8 cellular contexts compared by ENCODE assay signal in the genomic region with DNA sequence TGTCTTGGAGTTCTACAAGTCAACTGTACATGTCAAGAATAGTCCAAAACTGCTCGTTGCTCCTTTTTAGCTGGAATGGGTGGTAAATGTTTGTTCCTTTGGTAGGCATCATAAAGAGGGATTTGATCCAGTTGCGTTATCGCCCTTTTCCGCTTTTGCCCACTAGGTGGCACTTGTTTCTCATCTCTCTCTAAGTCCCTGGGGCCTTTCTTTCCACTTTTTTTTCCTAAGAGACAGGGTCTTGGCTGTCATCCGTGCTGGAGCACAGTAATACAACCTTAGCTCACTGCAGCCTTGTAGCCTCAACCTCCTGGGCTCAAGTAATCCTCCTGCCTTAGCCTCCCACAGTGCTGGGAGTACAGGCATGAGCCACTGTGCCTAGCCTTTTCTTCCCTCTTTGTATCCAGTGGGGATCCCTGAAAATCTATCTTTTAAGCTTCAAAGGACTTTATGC. TPM values are rescaled to one million over a fixed set of nuclear protein-coding genes. Genes with fewer than 3 reads are reported as not detected.
DNase-seq lines count a peak whose midpoint lies in the region; ATAC-seq and TF ChIP-seq lines count a peak whose summit lies in the region.

No MANE protein-coding gene starts in this region.

- intact Hi-C loops in left lung (cut with DNase I): no loop called here

- peaks cover 0 to 7% of the 10 kb centered on the region in 2 donors for H3K4me1 ChIP-seq in left lung

- H3K27ac ChIP-seq in left lung: no peak overlapping the region

- H3K27me3 ChIP-seq in left lung: no peaks in the 10 kb centered on the region

- no peak overlapping the region for H3K4me3 ChIP-seq in choroid plexus epithelial cell (ENCODE audit: low read depth, low read length)
- no peak overlapping the region for H3K4me3 ChIP-seq in left lung

- H3K9me3 ChIP-seq in left lung: no peaks in the 10 kb centered on the region

- DNase-seq in AG09319 (ENCODE audit: extremely low read depth, low read depth) (peak; percentile 48), H4 (ENCODE audit: low spot score) (peak; percentile 75), NCI-H345 treated with DMSO at 0.1 percent for 48 hours (lab: John Stamatoyannopoulos, UW; ENCODE audit: unreplicated experiment) (peak; percentile 35), choroid plexus epithelial cell (ENCODE audit: low read depth) (peak; percentile 91), left lung (no peak)
- DNase-seq in activated CD4-positive, CD25-positive, alpha-beta regulatory T cell treated with anti-CD3 and anti-CD28 coated beads, Interleukin-2, amount 50 U/mL, for 16 hours (ENCODE audit: low read depth, low spot score): peak; percentile 30
- DNase-seq in stimulated activated CD4-positive, alpha-beta T cell treated with anti-CD3 and anti-CD28 coated beads, TNF-alpha, amount 100 ng/mL, for 48 hours (ENCODE audit: low read depth in 3 of 3): peak; percentile 15 to 38 (median 25)

- peak; percentile 86 for TF ChIP-seq CTCF in AG09319 (IDR thresholded peaks at IDR 0.05; ENCODE audit: low read depth, low read length)
- TF ChIP-seq CTCF in choroid plexus epithelial cell (conservative IDR thresholded peaks at IDR 0.05; ENCODE audit: low read depth, low read length): peak; percentile 92
- peak; percentile 77 to 85 for TF ChIP-seq CTCF in left lung (IDR thresholded peaks at IDR 0.05)

- H3K36me3 ChIP-seq in left lung: peaks cover 0 to 73% of the 10 kb centered on the region in 2 donors

- ATAC-seq in left lung (peak; percentile 87), HG03159 (IDR thresholded peaks at IDR 0.05; ENCODE audit: unreplicated experiment) (no peak)

RNA-seq across cellular contexts. Expression of a gene that starts 20.7 kb away (rescaled TPM):
- total RNA-seq in H4 (2014; rRNA removed; shearing (Covaris generic)): 51.4 and 52.9 TPM in 2 replicates
- total RNA-seq in left lung: 10 to 100 TPM; 58.6 to 73.0 TPM

RNA-seq across cellular contexts. Expression of a gene that starts 27.3 kb away (rescaled TPM):
- 75.9 and 83.8 TPM in 2 replicates for total RNA-seq in H4 (2014; rRNA removed; shearing (Covaris generic))
- 10 to 100 TPM; 19.3 to 24.6 TPM for total RNA-seq in left lung

RNA-seq across cellular contexts. Expression of a gene that starts 32.4 kb away (rescaled TPM):
- 10.3 and 15.9 TPM in 2 replicates for total RNA-seq in H4 (2014; rRNA removed; shearing (Covaris generic))
- 10 to 100 TPM; 17.8 to 29.0 TPM for total RNA-seq in left lung

RNA-seq across cellular contexts. Expression of a gene that starts 32.5 kb away (rescaled TPM):
- total RNA-seq in H4 (2014; rRNA removed; shearing (Covaris generic)): 35.3 and 36.1 TPM in 2 replicates
- 10 to 100 TPM; 24.0 to 36.8 TPM for total RNA-seq in left lung

RNA-seq across cellular contexts. Expression of a gene that starts 36.5 kb away (rescaled TPM):
- not detected in 2 replicates for total RNA-seq in H4 (2014; rRNA removed; shearing (Covaris generic))
- total RNA-seq in left lung: 1 to 10 TPM in 1 of 2 donors, under 1 TPM in 1; 0.32 to 1.9 TPM

Comparison
In these comparisons a context has a peak if more than half of its experiments do, and no peak if none do; other contexts are left out.
1. DNase-seq: peak in AG09319 (single experiment), H4 (single experiment), NCI-H345 treated with DMSO at 0.1 percent for 48 hours (single experiment), activated CD4-positive, CD25-positive, alpha-beta regulatory T cell treated with anti-CD3 and anti-CD28 coated beads, Interleukin-2, amount 50 U/mL, for 16 hours (single experiment), choroid plexus epithelial cell (single experiment) and stimulated activated CD4-positive, alpha-beta T cell treated with anti-CD3 and anti-CD28 coated beads, TNF-alpha, amount 100 ng/mL, for 48 hours (3 of 3); none in left lung (0 of 2).
2. Peak in every context shown above with its lines, with median percentiles within 50 percentile points of each other: CTCF ChIP-seq.